ENCODE assay signal across 13 cellular contexts in genomic region chr4:65046496-65047101, GRCh38.
A peak's percentile ranks its signal among the peaks of the same experiment; 100 is the strongest.
DNase-seq lines count a peak whose midpoint lies in the region; ATAC-seq and TF ChIP-seq lines count a peak whose summit lies in the region.
"Had no signal": no experiment of that assay in that cellular context is flagged by ENCODE, and none has a peak within 500 bp of the region (broad histone marks: within the 10 kb centered on the region; RNA-seq: fewer than 3 reads in every experiment).

No MANE protein-coding gene starts in this region.

- H3K36me3 ChIP-seq in DND-41 (ENCODE audit: insufficient read depth, low read length) = no peaks in the 10 kb centered on the region
- H3K36me3 ChIP-seq: gastrocnemius medialis, left ventricle myocardium inferior had no signal

- no peak overlapping the region for H3K4me3 Mint-ChIP-seq in activated CD4-positive, alpha-beta T cell treated with anti-CD3 and anti-CD28 coated beads, Interleukin-2, amount 10 ng/mL, durations not matched to agents 24 days and 14 days
- H3K4me3 Mint-ChIP-seq: activated CD8-positive, alpha-beta memory T cell treated with anti-CD3 and anti-CD28 coated beads, Interleukin-2, amount 10 ng/mL, durations not matched to agents 7 days and 5 days; activated naive CD4-positive, alpha-beta T cell treated with anti-CD3 and anti-CD28 coated beads, Interleukin-2, amount 50 U/mL, for 24 hours had no signal

- no peak overlapping the region for H3K27ac Mint-ChIP-seq in activated CD4-positive, alpha-beta T cell treated with anti-CD3 and anti-CD28 coated beads, Interleukin-2, amount 10 ng/mL, durations not matched to agents 24 days and 14 days
- H3K27ac Mint-ChIP-seq: activated CD8-positive, alpha-beta memory T cell treated with anti-CD3 and anti-CD28 coated beads, Interleukin-2, amount 10 ng/mL, durations not matched to agents 7 days and 5 days; activated naive CD4-positive, alpha-beta T cell treated with anti-CD3 and anti-CD28 coated beads, Interleukin-2, amount 50 U/mL, for 24 hours had no signal

- H3K9ac ChIP-seq in DND-41 (ENCODE audit: low read depth, low read length) = peak overlapping the region; percentile 46

- no peaks in the 10 kb centered on the region for H3K9me3 Mint-ChIP-seq in activated CD4-positive, alpha-beta T cell treated with anti-CD3 and anti-CD28 coated beads, Interleukin-2, amount 10 ng/mL, durations not matched to agents 24 days and 14 days

- H3K4me2 ChIP-seq in DND-41 (ENCODE audit: insufficient read depth, low read length) = peak overlapping the region; percentile 49

- ATAC-seq in DND-41 (ENCODE audit: insufficient read depth, low read depth) = peak; percentile 80
- no peak for ATAC-seq in HG02973 (IDR thresholded peaks at IDR 0.05; ENCODE audit: unreplicated experiment)
- ATAC-seq: activated CD8-positive, alpha-beta memory T cell treated with anti-CD3 and anti-CD28 coated beads, Interleukin-2, amount 10 ng/mL, durations not matched to agents 7 days and 5 days; gastrocnemius medialis had no signal

- peak; percentile 59 for TF ChIP-seq CTCF in DND-41 (IDR thresholded peaks at IDR 0.05; ENCODE audit: borderline replicate concordance, extremely low read depth, low read length, poor library complexity, severe bottlenecking)

- no peaks in the 10 kb centered on the region for H3K27me3 Mint-ChIP-seq in activated CD4-positive, alpha-beta T cell treated with anti-CD3 and anti-CD28 coated beads, Interleukin-2, amount 10 ng/mL, durations not matched to agents 24 days and 14 days
- H3K27me3 Mint-ChIP-seq: activated CD8-positive, alpha-beta memory T cell treated with anti-CD3 and anti-CD28 coated beads, Interleukin-2, amount 10 ng/mL, durations not matched to agents 7 days and 5 days; activated naive CD4-positive, alpha-beta T cell treated with anti-CD3 and anti-CD28 coated beads, Interleukin-2, amount 50 U/mL, for 24 hours had no signal

- no peaks in the 10 kb centered on the region for H3K79me2 ChIP-seq in DND-41 (ENCODE audit: insufficient read depth, low read length)

- H3K27me3 ChIP-seq in DND-41 (ENCODE audit: insufficient read depth, low read length, poor library complexity) = no peaks in the 10 kb centered on the region
- H3K27me3 ChIP-seq: gastrocnemius medialis had no signal

- H3K4me1 ChIP-seq in DND-41 (ENCODE audit: insufficient read depth, low read length) = peaks cover 75% of the 10 kb centered on the region
- H3K4me1 ChIP-seq: gastrocnemius medialis, left ventricle myocardium inferior had no signal

- H2AFZ ChIP-seq in DND-41 (ENCODE audit: low read depth, low read length) = peak overlapping the region; percentile 61

- H3K4me3 ChIP-seq in DND-41 (ENCODE audit: low read depth in 1 of 2, low read length in 2 of 2) = peak overlapping the region in 1 of 2 experiments; percentile 15; a peak in 2 of 4 replicates
- H3K4me3 ChIP-seq: gastrocnemius medialis, left ventricle myocardium inferior had no signal

- no peaks in the 10 kb centered on the region for H3K4me1 Mint-ChIP-seq in activated CD4-positive, alpha-beta T cell treated with anti-CD3 and anti-CD28 coated beads, Interleukin-2, amount 10 ng/mL, durations not matched to agents 24 days and 14 days
- H3K4me1 Mint-ChIP-seq: activated CD8-positive, alpha-beta memory T cell treated with anti-CD3 and anti-CD28 coated beads, Interleukin-2, amount 10 ng/mL, durations not matched to agents 7 days and 5 days; activated naive CD4-positive, alpha-beta T cell treated with anti-CD3 and anti-CD28 coated beads, Interleukin-2, amount 50 U/mL, for 24 hours had no signal

- DNase-seq in DND-41 = peak; percentile 74
- peak; percentile 1 for DNase-seq in LoVo (ENCODE audit: low spot score)
- DNase-seq in astrocyte of the hippocampus (ENCODE audit: low read depth, low spot score) = peak; percentile 72
- peak; percentile 8 for DNase-seq in kidney glomerular epithelial cell (lab: John Stamatoyannopoulos, UW)
- no peak for DNase-seq in activated CD4-positive, alpha-beta T cell treated with anti-CD3 and anti-CD28 coated beads, Interleukin-2, amount 10 ng/mL, durations not matched to agents 24 days and 14 days
- no peak for DNase-seq in NOMO-1 (lab: John Stamatoyannopoulos, UW; ENCODE audit: unreplicated experiment in 2 of 2)
- no peak for DNase-seq in NCI-H146 (lab: John Stamatoyannopoulos, UW)
- DNase-seq: activated CD8-positive, alpha-beta memory T cell treated with anti-CD3 and anti-CD28 coated beads, Interleukin-2, amount 10 ng/mL, durations not matched to agents 7 days and 5 days; gastrocnemius medialis; left ventricle myocardium inferior; MV-4-11 had no signal

- H4K20me1 ChIP-seq in DND-41 (ENCODE audit: insufficient read depth, low read length) = no peaks in the 10 kb centered on the region

- no peaks in the 10 kb centered on the region for H3K36me3 Mint-ChIP-seq in activated CD4-positive, alpha-beta T cell treated with anti-CD3 and anti-CD28 coated beads, Interleukin-2, amount 10 ng/mL, durations not matched to agents 24 days and 14 days (ENCODE audit: low read depth)
- H3K36me3 Mint-ChIP-seq: activated CD8-positive, alpha-beta memory T cell treated with anti-CD3 and anti-CD28 coated beads, Interleukin-2, amount 10 ng/mL, durations not matched to agents 7 days and 5 days; activated naive CD4-positive, alpha-beta T cell treated with anti-CD3 and anti-CD28 coated beads, Interleukin-2, amount 50 U/mL, for 24 hours had no signal

- no peaks in the 10 kb centered on the region for H3K9me3 ChIP-seq in DND-41 (ENCODE audit: insufficient read depth, low read length, severe bottlenecking)
- H3K9me3 ChIP-seq: gastrocnemius medialis, left ventricle myocardium inferior had no signal

- intact Hi-C loops in activated CD4-positive, alpha-beta T cell treated with anti-CD3 and anti-CD28 coated beads, Interleukin-2, amount 10 ng/mL, durations not matched to agents 24 days and 14 days (cut with micrococcal nuclease) = no loop called here

- H3K27ac ChIP-seq in DND-41 (ENCODE audit: low read length) = peak overlapping the region; percentile 89
- H3K27ac ChIP-seq: gastrocnemius medialis, left ventricle myocardium inferior had no signal

Comparison
In these comparisons a context has a peak if more than half of its experiments do, and no peak if none do; other contexts are left out.
1. DNase-seq: peak in DND-41 (single experiment), LoVo (single experiment), astrocyte of the hippocampus (single experiment) and kidney glomerular epithelial cell (single experiment); none in activated CD4-positive, alpha-beta T cell treated with anti-CD3 and anti-CD28 coated beads, Interleukin-2, amount 10 ng/mL, durations not matched to agents 24 days and 14 days (single experiment), NOMO-1 (0 of 2) and NCI-H146 (single experiment).